2 cellular contexts compared by ENCODE assay signal in the genomic region with DNA sequence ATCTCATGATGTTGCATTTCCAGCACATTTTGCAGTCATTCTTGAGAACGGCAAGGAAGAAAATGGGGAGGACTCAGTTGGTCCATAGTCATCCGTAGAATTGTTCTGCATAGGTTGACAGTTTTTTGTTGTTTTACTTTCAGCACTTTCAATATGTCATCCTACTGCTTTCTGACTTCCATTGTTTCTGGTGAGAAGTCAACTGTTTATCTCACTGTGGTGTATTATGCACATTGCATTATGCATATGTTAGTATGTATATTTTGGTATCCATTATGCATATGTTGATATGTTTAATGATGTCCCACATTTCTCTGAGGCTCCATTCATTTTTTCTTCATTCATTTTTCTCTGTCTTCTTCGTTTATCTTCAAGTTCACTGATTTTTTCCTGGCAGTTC.
A peak's percentile ranks its signal among the peaks of the same experiment; 100 is the strongest.
TF ChIP-seq lines count a peak whose summit lies in the region.

No MANE protein-coding gene starts in this region.

TF ChIP-seq in HCT116, 20 proteins besides CTCF, POLR2A, EP300 and RAD21:
- TF ChIP-seq JUND (IDR thresholded peaks at IDR 0.05) (no peak), ZBTB33 (IDR thresholded peaks at IDR 0.05; ENCODE audit: extremely low read depth, insufficient replicate concordance, low read length) (no peak), EZH2phosphoT487 (IDR thresholded peaks at IDR 0.05; ENCODE audit: borderline replicate concordance) (no peak), CBX3 (IDR thresholded peaks at IDR 0.05; ENCODE audit: low read depth) (peak; percentile 63; the same call in 1 of the 2 replicates), EZH2 (IDR thresholded peaks at IDR 0.05) (no peak)

TF ChIP-seq in WTC11, 78 proteins besides CTCF, POLR2A, EP300 and RAD21:
- TF ChIP-seq GRHL2 (CRISPR knock-in tag; IDR thresholded peaks at IDR 0.05; ENCODE audit: insufficient replicate concordance, severe bottlenecking) = no peak
- TF ChIP-seq ZNF317 (CRISPR knock-in tag; IDR thresholded peaks at IDR 0.05; ENCODE audit: borderline replicate concordance, low read depth) = peak; percentile 93
